In genomic region chr3:16784958-16785357, GRCh38 we compare ENCODE assay signal across 6 cellular contexts.
"Had no signal": no experiment of that assay in that cellular context is flagged by ENCODE, and none has a peak within 500 bp of the region (broad histone marks: within the 10 kb centered on the region; RNA-seq: fewer than 3 reads in every experiment).

No MANE protein-coding gene starts in this region.

- H3K4me2 ChIP-seq: KMS-11 had no signal

- H3K9ac ChIP-seq: KMS-11 had no signal

- FAIRE-seq: K562 had no signal

- ATAC-seq: K562 had no signal

- DNase-seq: IMR-90, KBM-7, KG1 had no signal

- H3K4me3 ChIP-seq: K562 had no signal

- H3K27ac ChIP-seq: HL-60, KMS-11 had no signal
